Comparison of ENCODE assay signal across 1 cellular context in genomic region chr3:50088725-50089602, GRCh38.
TF ChIP-seq lines count a peak whose summit lies in the region.

TSS of gene RBM5 (plus strand) at chr3:50088919. CDS start at chr3:50090435, 1,516 bp downstream.

TF ChIP-seq in HepG2, 621 proteins besides CTCF, POLR2A, EP300 and RAD21 (continued from another document and continues in another):
- TF ChIP-seq ZNF280D (CRISPR knock-in tag; IDR thresholded peaks at IDR 0.05) (no peak), NAIF1 (CRISPR knock-in tag; IDR thresholded peaks at IDR 0.05; ENCODE audit: borderline replicate concordance) (no peak), LBX2 (CRISPR knock-in tag; IDR thresholded peaks at IDR 0.05; ENCODE audit: borderline replicate concordance) (0 out of 2 replicates have a peak, but pooled peaks have one; percentile 51), HOXA5 (CRISPR knock-in tag; IDR thresholded peaks at IDR 0.05) (no peak), IKZF4 (CRISPR knock-in tag; IDR thresholded peaks at IDR 0.05; ENCODE audit: borderline replicate concordance, low read depth, not compliant biosample characterization) (no peak), AKNA (CRISPR knock-in tag; IDR thresholded peaks at IDR 0.05; ENCODE audit: borderline replicate concordance) (no peak), NFYB (CRISPR knock-in tag; IDR thresholded peaks at IDR 0.05) (peak; percentile 83), JUNB (CRISPR knock-in tag; IDR thresholded peaks at IDR 0.05; ENCODE audit: borderline replicate concordance) (no peak), FOXP1 (IDR thresholded peaks at IDR 0.05) (no peak), FOXP1 (CRISPR knock-in tag; IDR thresholded peaks at IDR 0.05) (no peak), ZSCAN25 (CRISPR knock-in tag; IDR thresholded peaks at IDR 0.05) (no peak), ZBTB39 (CRISPR knock-in tag; IDR thresholded peaks at IDR 0.05) (no peak), MBNL3 (CRISPR knock-in tag; conservative IDR thresholded peaks at IDR 0.05) (no peak), ZNF792 (CRISPR knock-in tag; IDR thresholded peaks at IDR 0.05) (peak; percentile 80), ZNF546 (CRISPR knock-in tag; conservative IDR thresholded peaks at IDR 0.05) (0 out of 2 replicates have a peak, but pooled peaks have one; percentile 45), GPBP1L1 (CRISPR knock-in tag; IDR thresholded peaks at IDR 0.05) (no peak), KMT2A (CRISPR knock-in tag; IDR thresholded peaks at IDR 0.05) (no peak; the same call in 1 of the 2 replicates), ATF5 (CRISPR knock-in tag; IDR thresholded peaks at IDR 0.05; ENCODE audit: low read depth) (no peak), NFAT5 (CRISPR knock-in tag; IDR thresholded peaks at IDR 0.05) (peak; percentile 49), NFKB2 (CRISPR knock-in tag; IDR thresholded peaks at IDR 0.05; ENCODE audit: borderline replicate concordance) (peak; percentile 33; the same call in 1 of the 2 replicates), ATF7-NPFF (CRISPR knock-in tag; IDR thresholded peaks at IDR 0.05; ENCODE audit: low read depth) (no peak), RBM39 (IDR thresholded peaks at IDR 0.05; ENCODE audit: low read depth, low read length, poor library complexity, severe bottlenecking) (no peak), MAX (IDR thresholded peaks at IDR 0.05) (0 out of 2 replicates have a peak, but pooled peaks have one; percentile 7), ZNF337 (CRISPR knock-in tag; IDR thresholded peaks at IDR 0.05; ENCODE audit: borderline replicate concordance, low read depth) (no peak), GTF3A (CRISPR knock-in tag; conservative IDR thresholded peaks at IDR 0.05) (no peak), CCDC6 (CRISPR knock-in tag; IDR thresholded peaks at IDR 0.05) (no peak; the same call in 1 of the 2 replicates), SRF (IDR thresholded peaks at IDR 0.05; ENCODE audit: low read depth, low read length) (no peak), TFE3 (CRISPR knock-in tag; IDR thresholded peaks at IDR 0.05) (no peak; the same call in 1 of the 2 replicates), GFI1 (CRISPR knock-in tag; IDR thresholded peaks at IDR 0.05; ENCODE audit: borderline replicate concordance) (no peak), PLRG1 (conservative IDR thresholded peaks at IDR 0.05) (no peak), THAP11 (CRISPR knock-in tag; IDR thresholded peaks at IDR 0.05) (peak; percentile 97), ZNF605 (CRISPR knock-in tag; IDR thresholded peaks at IDR 0.05) (peak; percentile 82), ZNF143 (CRISPR knock-in tag; IDR thresholded peaks at IDR 0.05) (peak; percentile 94), KLF12 (CRISPR knock-in tag; IDR thresholded peaks at IDR 0.05; ENCODE audit: borderline replicate concordance) (no peak), ZNF766 (CRISPR knock-in tag; IDR thresholded peaks at IDR 0.05; ENCODE audit: borderline replicate concordance) (no peak)
